10 cellular contexts compared by ENCODE assay signal in genomic region chr6:31540640-31541039, GRCh38. TPM values are rescaled to one million over a fixed set of nuclear protein-coding genes. Genes with fewer than 3 reads are reported as not detected.
DNase-seq lines count a peak whose midpoint lies in the region; ATAC-seq and TF ChIP-seq lines count a peak whose summit lies in the region.
"Had no signal": no experiment of that assay in that cellular context is flagged by ENCODE, and none has a peak within 500 bp of the region (broad histone marks: within the 10 kb centered on the region; RNA-seq: fewer than 3 reads in every experiment).

No MANE protein-coding gene starts in this region.

- DNase-seq in AG09309 (ENCODE audit: low read depth) = no peak
- no peak for DNase-seq in LNCaP clone FGC (ENCODE audit: low read depth)
- DNase-seq in dorsolateral prefrontal cortex = no peak
- no peak for DNase-seq in naive thymus-derived CD8-positive, alpha-beta T cell
- DNase-seq in SHP77 (lab: John Stamatoyannopoulos, UW) = no peak
- no peak for DNase-seq in pons (ENCODE audit: low spot score)
- no peak for DNase-seq in DMS79 (lab: John Stamatoyannopoulos, UW)
- DNase-seq: NCI-H1092 had no signal

- peak overlapping the region in 56 of 59 donors; percentile 77 to 99 (median 97) for H3K27ac ChIP-seq in dorsolateral prefrontal cortex

- peaks cover 28 to 65% (median 53%) of the 10 kb centered on the region in 4 donors for H3K4me1 Mint-ChIP-seq in naive thymus-derived CD8-positive, alpha-beta T cell

- no peaks in the 10 kb centered on the region for H3K27me3 Mint-ChIP-seq in naive thymus-derived CD8-positive, alpha-beta T cell

- ATAC-seq in naive thymus-derived CD8-positive, alpha-beta T cell = no peak
- ATAC-seq in GM21619 (IDR thresholded peaks at IDR 0.05; ENCODE audit: unreplicated experiment) = no peak

- H3K36me3 Mint-ChIP-seq in naive thymus-derived CD8-positive, alpha-beta T cell = peaks cover 14 to 50% (median 22%) of the 10 kb centered on the region in 3 donors

- intact Hi-C loops in dorsolateral prefrontal cortex (cut with DNase I) = loop anchor here (10.0 kb wide), 3 partner anchors 254 to 424 kb away; partner anchors contain the start of gene VARS1 (in 1 of the 2)

- POLR2A ChIA-PET in naive thymus-derived CD8-positive, alpha-beta T cell (lab: Charles Lee) = interaction anchor here (0.6 to 5.3 kb wide), 28 partner anchors 9 to 1305 kb away, joined by 3 to 80 read pairs (median 6); partner anchors contain the start of genes ABHD16A, BAG6, EHMT2 and GPSM3

- no peaks in the 10 kb centered on the region for H3K9me3 Mint-ChIP-seq in naive thymus-derived CD8-positive, alpha-beta T cell

- peak overlapping the region; percentile 99 to 100 (median 99) for H3K27ac Mint-ChIP-seq in naive thymus-derived CD8-positive, alpha-beta T cell

- no peak for TF ChIP-seq CTCF in AG09309 (IDR thresholded peaks at IDR 0.05; ENCODE audit: control insufficient read depth, insufficient read depth, low read depth, low read length, missing control alignments)
- no peak for TF ChIP-seq CTCF in LNCaP clone FGC (IDR thresholded peaks at IDR 0.05; ENCODE audit: control insufficient read depth, extremely low read depth, insufficient read depth)
- no peak for TF ChIP-seq CTCF in dorsolateral prefrontal cortex (IDR thresholded peaks at IDR 0.05 in 54 of 56, conservative IDR thresholded peaks at IDR 0.05 in 2 of 56; ENCODE audit: low read depth in 1 of 56, partially characterized antibody in 56 of 56)

- no peaks in the 10 kb centered on the region for H3K27me3 ChIP-seq in dorsolateral prefrontal cortex

- peak overlapping the region; percentile 75 for H3K4me3 ChIP-seq in AG09309 (ENCODE audit: control insufficient read depth, low read depth, low read length)
- peak overlapping the region; percentile 99 for H3K4me3 ChIP-seq in LNCaP clone FGC (ENCODE audit: low read depth, low read length)
- peak overlapping the region; percentile 58 to 97 (median 80) for H3K4me3 ChIP-seq in dorsolateral prefrontal cortex

- H3K4me3 Mint-ChIP-seq in naive thymus-derived CD8-positive, alpha-beta T cell = peak overlapping the region; percentile 96 to 99 (median 98)

RNA-seq across cellular contexts. Expression of gene DDX39B, which starts 1.2 kb away (rescaled TPM):
- total RNA-seq in dorsolateral prefrontal cortex = 100 to 1,000 TPM; 154 to 265 (median 191) TPM
- 100 to 1,000 TPM; 679 to 768 TPM for total RNA-seq in naive thymus-derived CD8-positive, alpha-beta T cell
- polyA plus RNA-seq in naive thymus-derived CD8-positive, alpha-beta T cell = 100 to 1,000 TPM in 1 of 3 donors, 10 to 100 TPM in 2; 53.6 to 104 (median 96.0) TPM

RNA-seq across cellular contexts. Expression of gene ATP6V1G2, which starts 5.8 kb away (rescaled TPM):
- total RNA-seq in dorsolateral prefrontal cortex = 100 to 1,000 TPM in 118 of 120 experiments, 10 to 100 TPM in 2; 80.0 to 352 (median 250) TPM
- total RNA-seq in naive thymus-derived CD8-positive, alpha-beta T cell = 1 to 10 TPM; 7.9 TPM
- under 1 TPM in 2 of 3 donors, not detected in 1; 0.55 to 0.56 TPM for polyA plus RNA-seq in naive thymus-derived CD8-positive, alpha-beta T cell

RNA-seq across cellular contexts. Expression of gene NFKBIL1, which starts 6.8 kb away (rescaled TPM):
- total RNA-seq in dorsolateral prefrontal cortex = 10 to 100 TPM; 13.8 to 27.3 (median 20.1) TPM
- 10 to 100 TPM; 14.1 to 15.2 TPM for total RNA-seq in naive thymus-derived CD8-positive, alpha-beta T cell
- 10 to 100 TPM in 1 of 3 donors, 1 to 10 TPM in 2; 8.4 to 10.0 (median 8.5) TPM for polyA plus RNA-seq in naive thymus-derived CD8-positive, alpha-beta T cell

RNA-seq across cellular contexts. Expression of gene MCCD1, which starts 11.9 kb away (rescaled TPM):
- not detected for total RNA-seq in dorsolateral prefrontal cortex
- not detected for total RNA-seq in naive thymus-derived CD8-positive, alpha-beta T cell
- polyA plus RNA-seq in naive thymus-derived CD8-positive, alpha-beta T cell = not detected
- total RNA-seq: ureter had no signal

RNA-seq across cellular contexts. Expression of gene LTA, which starts 31.4 kb away (rescaled TPM):
- 1 to 10 TPM in 4 of 120 experiments, under 1 TPM in 44, not detected in 72; 0.30 to 1.9 (median 0.53) TPM for total RNA-seq in dorsolateral prefrontal cortex
- total RNA-seq in naive thymus-derived CD8-positive, alpha-beta T cell = 10 to 100 TPM; 14.3 to 16.2 TPM
- 10 to 100 TPM; 11.0 to 40.1 (median 29.9) TPM for polyA plus RNA-seq in naive thymus-derived CD8-positive, alpha-beta T cell
- total RNA-seq: ureter had no signal

Comparison
In these comparisons a context has a peak if more than half of its experiments do, and no peak if none do; other contexts are left out.
1. RNA of gene ATP6V1G2, which starts 5.8 kb away (total RNA-seq): 80.0 to 352 TPM in dorsolateral prefrontal cortex; 7.9 TPM in naive thymus-derived CD8-positive, alpha-beta T cell; every median in the first group is over 4 times any median in the second.
2. Peak in every context shown above with its lines, with median percentiles within 50 percentile points of each other: H3K4me3 ChIP-seq.